ENCODE assay signal across 23 cellular contexts in genomic region chr6:166240889-166241288, GRCh38.
"Had no signal": no experiment of that assay in that cellular context is flagged by ENCODE, and none has a peak within 500 bp of the region (broad histone marks: within the 10 kb centered on the region; RNA-seq: fewer than 3 reads in every experiment).

No MANE protein-coding gene starts in this region.

- H3K9ac ChIP-seq: KMS-11 had no signal

- H3K27me3 ChIP-seq: SJSA1 had no signal

- ATAC-seq: HepG2 had no signal

- H3K36me3 ChIP-seq: SJSA1 had no signal

- H3K4me2 ChIP-seq: KMS-11 had no signal

- H3K9me3 ChIP-seq: SJSA1 had no signal

- H3K4me3 ChIP-seq: SJSA1, SK-N-MC had no signal

- H3K27ac ChIP-seq: KMS-11, SJSA1, SK-N-MC had no signal

- DNase-seq: IMR-90, Kasumi-1, MM.1S, NCI-H1092 treated with DMSO at 0.1 percent for 48 hours, NCI-H1417, NCI-H1436 treated with DMSO at 0.1 percent for 48 hours, NCI-H1694, NCI-H187 treated with DMSO at 0.1 percent for 48 hours, NCI-H2029 treated with DMSO at 0.1 percent for 48 hours, NCI-H226, NCI-H446, NCI-H510A, NCI-H524 treated with DMSO at 0.1 percent for 48 hours, NCI-H69, NCI-H774, Right ventricle myocardium superior, RPMI8226, SIG-M5 had no signal

- FAIRE-seq: HepG2, RCC 7860 had no signal
